Comparison of ENCODE assay signal across 1 cellular context in genomic region chr7:23183279-23184012, GRCh38.
TF ChIP-seq lines count a peak whose summit lies in the region.

No MANE protein-coding gene starts in this region.

TF ChIP-seq in IMR-90, 13 proteins besides CTCF, POLR2A, EP300 and RAD21:
- TF ChIP-seq MXI1 (IDR thresholded peaks at IDR 0.05; ENCODE audit: borderline replicate concordance, low read depth, low read length) (no peak), USF2 (IDR thresholded peaks at IDR 0.05; ENCODE audit: low read depth, low read length) (no peak), FOS (IDR thresholded peaks at IDR 0.05; ENCODE audit: low read depth, low read length) (no peak), MAFK (IDR thresholded peaks at IDR 0.05; ENCODE audit: low read depth, low read length) (no peak), MAZ (IDR thresholded peaks at IDR 0.05; ENCODE audit: borderline replicate concordance, low read depth, low read length) (no peak)
